Comparison of ENCODE assay signal across 17 cellular contexts in genomic region chr1:198304431-198304830, GRCh38.
DNase-seq lines count a peak whose midpoint lies in the region; ATAC-seq, FAIRE-seq and TF ChIP-seq lines count a peak whose summit lies in the region.
"Had no signal": no experiment of that assay in that cellular context is flagged by ENCODE, and none has a peak within 500 bp of the region (broad histone marks: within the 10 kb centered on the region; RNA-seq: fewer than 3 reads in every experiment).

No MANE protein-coding gene starts in this region.

- H3K4me3 ChIP-seq in neural cell (ENCODE audit: low read length) = no peak overlapping the region
- H3K4me3 ChIP-seq: GM23248 had no signal

- POLR2A ChIA-PET in RWPE1 (lab: Yijun Ruan, JAX; ENCODE audit: low non-redundant PET) = no interaction called here

- H3K4me1 Mint-ChIP-seq in stimulated activated memory B cell treated with anti-CD40 and anti-IgM and Interleukin-4, amounts not matched to agents 10 μg/mL and 1 μg/mL and 100 μg/mL, for 72 hours = peaks cover 5% of the 10 kb centered on the region
- H3K4me1 Mint-ChIP-seq: CD14-positive monocyte had no signal

- peak; percentile 90 for FAIRE-seq in D721Med (lab: Jason Lieb, UNC)
- FAIRE-seq: H54 had no signal

- no peak for TF ChIP-seq RAD21 in neural cell (conservative IDR thresholded peaks at IDR 0.05)

- H3K36me3 ChIP-seq in neural cell (ENCODE audit: insufficient read depth, low read length) = no peaks in the 10 kb centered on the region

- H3K4me3 Mint-ChIP-seq in stimulated activated memory B cell treated with anti-CD40 and anti-IgM and Interleukin-4, amounts not matched to agents 10 μg/mL and 1 μg/mL and 100 μg/mL, for 72 hours = no peak overlapping the region
- H3K4me3 Mint-ChIP-seq: CD14-positive monocyte; CD8-positive, alpha-beta T cell had no signal

- no peak overlapping the region for H2AFZ ChIP-seq in neural cell (ENCODE audit: low read depth, low read length)
- H2AFZ ChIP-seq: GM23248 had no signal

- no peak overlapping the region for H3K27ac ChIP-seq in RWPE1
- H3K27ac ChIP-seq in neural cell (ENCODE audit: low read length) = no peak overlapping the region
- H3K27ac ChIP-seq: 22Rv1, GM23248, HL-60 had no signal

- H4K20me1 ChIP-seq in neural cell (ENCODE audit: insufficient read depth) = no peaks in the 10 kb centered on the region

- no peak for TF ChIP-seq EP300 in neural cell (conservative IDR thresholded peaks at IDR 0.05; ENCODE audit: poor library complexity, severe bottlenecking)

- no peak for TF ChIP-seq CTCF in D721Med (IDR thresholded peaks at IDR 0.05; ENCODE audit: insufficient read depth, missing control alignments)
- TF ChIP-seq CTCF in RWPE1 (conservative IDR thresholded peaks at IDR 0.05; ENCODE audit: low read depth) = no peak
- no peak for TF ChIP-seq CTCF in neural cell (IDR thresholded peaks at IDR 0.05; ENCODE audit: poor library complexity, severe bottlenecking)

- H3K4me2 ChIP-seq in neural cell (ENCODE audit: low read length) = peak overlapping the region; percentile 10

- H3K9me3 ChIP-seq in neural cell (ENCODE audit: low read length) = no peaks in the 10 kb centered on the region

- peaks cover 6% of the 10 kb centered on the region for H3K9me3 Mint-ChIP-seq in stimulated activated memory B cell treated with anti-CD40 and anti-IgM and Interleukin-4, amounts not matched to agents 10 μg/mL and 1 μg/mL and 100 μg/mL, for 72 hours

- H3K79me2 ChIP-seq in neural cell (replicated peaks; ENCODE audit: insufficient read depth, low read length) = no peaks in the 10 kb centered on the region

- H3K27me3 Mint-ChIP-seq in stimulated activated memory B cell treated with anti-CD40 and anti-IgM and Interleukin-4, amounts not matched to agents 10 μg/mL and 1 μg/mL and 100 μg/mL, for 72 hours = no peaks in the 10 kb centered on the region

- H3K9me2 ChIP-seq in neural cell (ENCODE audit: insufficient read depth, low read length) = no peaks in the 10 kb centered on the region

- no peaks in the 10 kb centered on the region for H3K27me3 ChIP-seq in neural cell (ENCODE audit: insufficient read depth, low read depth, low read length)

- no peaks in the 10 kb centered on the region for H3F3A ChIP-seq in neural cell (ENCODE audit: insufficient read depth, low read length, poor library complexity, severe bottlenecking)

- peaks cover 44% of the 10 kb centered on the region for H3K36me3 Mint-ChIP-seq in stimulated activated memory B cell treated with anti-CD40 and anti-IgM and Interleukin-4, amounts not matched to agents 10 μg/mL and 1 μg/mL and 100 μg/mL, for 72 hours

- DNase-seq in NCI-H1105 treated with DMSO at 0.1 percent for 48 hours (lab: John Stamatoyannopoulos, UW) (peak; percentile 34), NCI-H1105 (lab: John Stamatoyannopoulos, UW) (no peak), D721Med (ENCODE audit: insufficient read length, low spot score) (no peak), RWPE1 (ENCODE audit: low spot score) (peak; percentile 27)
- DNase-seq: CD8-positive, alpha-beta T cell; COR-L47; DND-41; GDM1; GM23248 had no signal

- no peak overlapping the region for H3K27ac Mint-ChIP-seq in stimulated activated memory B cell treated with anti-CD40 and anti-IgM and Interleukin-4, amounts not matched to agents 10 μg/mL and 1 μg/mL and 100 μg/mL, for 72 hours
- H3K27ac Mint-ChIP-seq: CD14-positive monocyte; CD8-positive, alpha-beta T cell had no signal

- CTCF ChIA-PET in RWPE1 (lab: Yijun Ruan, JAX) = interaction anchor here (0.9 kb wide), 1 partner anchor 54 kb away, joined by 3 read pairs; no protein-coding TSS in a partner anchor

- H3K9ac ChIP-seq in neural cell (ENCODE audit: low read length) = no peak overlapping the region
- H3K9ac ChIP-seq: GM23248 had no signal

- ATAC-seq in stimulated activated memory B cell treated with anti-CD40 and anti-IgM and Interleukin-4, amounts not matched to agents 10 μg/mL and 1 μg/mL and 100 μg/mL, for 72 hours = no peak
- no peak for ATAC-seq in esophagus mucosa
- ATAC-seq: CD8-positive, alpha-beta T cell; HCT116 had no signal

TF ChIP-seq in neural cell, 6 proteins besides CTCF, POLR2A, EP300 and RAD21:
- TF ChIP-seq, protein P1, sequence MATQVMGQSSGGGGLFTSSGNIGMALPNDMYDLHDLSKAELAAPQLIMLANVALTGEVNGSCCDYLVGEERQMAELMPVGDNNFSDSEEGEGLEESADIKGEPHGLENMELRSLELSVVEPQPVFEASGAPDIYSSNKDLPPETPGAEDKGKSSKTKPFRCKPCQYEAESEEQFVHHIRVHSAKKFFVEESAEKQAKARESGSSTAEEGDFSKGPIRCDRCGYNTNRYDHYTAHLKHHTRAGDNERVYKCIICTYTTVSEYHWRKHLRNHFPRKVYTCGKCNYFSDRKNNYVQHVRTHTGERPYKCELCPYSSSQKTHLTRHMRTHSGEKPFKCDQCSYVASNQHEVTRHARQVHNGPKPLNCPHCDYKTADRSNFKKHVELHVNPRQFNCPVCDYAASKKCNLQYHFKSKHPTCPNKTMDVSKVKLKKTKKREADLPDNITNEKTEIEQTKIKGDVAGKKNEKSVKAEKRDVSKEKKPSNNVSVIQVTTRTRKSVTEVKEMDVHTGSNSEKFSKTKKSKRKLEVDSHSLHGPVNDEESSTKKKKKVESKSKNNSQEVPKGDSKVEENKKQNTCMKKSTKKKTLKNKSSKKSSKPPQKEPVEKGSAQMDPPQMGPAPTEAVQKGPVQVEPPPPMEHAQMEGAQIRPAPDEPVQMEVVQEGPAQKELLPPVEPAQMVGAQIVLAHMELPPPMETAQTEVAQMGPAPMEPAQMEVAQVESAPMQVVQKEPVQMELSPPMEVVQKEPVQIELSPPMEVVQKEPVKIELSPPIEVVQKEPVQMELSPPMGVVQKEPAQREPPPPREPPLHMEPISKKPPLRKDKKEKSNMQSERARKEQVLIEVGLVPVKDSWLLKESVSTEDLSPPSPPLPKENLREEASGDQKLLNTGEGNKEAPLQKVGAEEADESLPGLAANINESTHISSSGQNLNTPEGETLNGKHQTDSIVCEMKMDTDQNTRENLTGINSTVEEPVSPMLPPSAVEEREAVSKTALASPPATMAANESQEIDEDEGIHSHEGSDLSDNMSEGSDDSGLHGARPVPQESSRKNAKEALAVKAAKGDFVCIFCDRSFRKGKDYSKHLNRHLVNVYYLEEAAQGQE (IDR thresholded peaks at IDR 0.05; ENCODE audit: borderline replicate concordance) = no peak
- no peak for TF ChIP-seq MXI1 (conservative IDR thresholded peaks at IDR 0.05; ENCODE audit: poor library complexity, severe bottlenecking)
- no peak for TF ChIP-seq POLR2AphosphoS5 (IDR thresholded peaks at IDR 0.05)
- no peak for TF ChIP-seq EZH2 (IDR thresholded peaks at IDR 0.05; ENCODE audit: borderline replicate concordance, insufficient read depth, low read length, poor library complexity, severe bottlenecking)
- TF ChIP-seq SMC3 (conservative IDR thresholded peaks at IDR 0.05; ENCODE audit: poor library complexity) = no peak
- TF ChIP-seq TAF1 (IDR thresholded peaks at IDR 0.05; ENCODE audit: low read depth) = no peak

Comparison
In these comparisons a context has a peak if more than half of its experiments do, and no peak if none do; other contexts are left out.
1. DNase-seq: peak in NCI-H1105 treated with DMSO at 0.1 percent for 48 hours (single experiment) and RWPE1 (single experiment); none in NCI-H1105 (single experiment) and D721Med (single experiment).